In genomic region chr2:146239392-146240135, GRCh38 we compare ENCODE assay signal across 16 cellular contexts.
A peak's percentile ranks its signal among the peaks of the same experiment; 100 is the strongest.
DNase-seq lines count a peak whose midpoint lies in the region; ATAC-seq and TF ChIP-seq lines count a peak whose summit lies in the region.
"Had no signal": no experiment of that assay in that cellular context is flagged by ENCODE, and none has a peak within 500 bp of the region (broad histone marks: within the 10 kb centered on the region; RNA-seq: fewer than 3 reads in every experiment).

No MANE protein-coding gene starts in this region.

- H3K4ac ChIP-seq in mesendoderm (ENCODE audit: low read depth, low read length), result no peak overlapping the region

- H3K4me1 ChIP-seq in mesendoderm (ENCODE audit: control insufficient read depth, low read depth, low read length), result no peaks in the 10 kb centered on the region

- no peaks in the 10 kb centered on the region for H3K4me1 Mint-ChIP-seq in T-helper 17 cell
- H3K4me1 Mint-ChIP-seq: activated naive CD4-positive, alpha-beta T cell treated with anti-CD3 and anti-CD28 coated beads, Interleukin-2, amount 10 ng/mL, durations not matched to agents 7 days and 5 days had no signal

- no CpG with 5 or more reads among the region's 2 CpGs for WGBS in mesendoderm (ENCODE audit: extremely low coverage, insufficient coverage, low lambda C conversion rate)

- no peaks in the 10 kb centered on the region for H3K36me3 ChIP-seq in mesendoderm (ENCODE audit: control insufficient read depth, insufficient read depth, low read length)
- H3K36me3 ChIP-seq: neutrophil had no signal

- H3K23ac ChIP-seq in mesendoderm (ENCODE audit: low read length), result no peak overlapping the region

- ATAC-seq in T-helper 17 cell, result no peak

- no peak overlapping the region for H3K56ac ChIP-seq in mesendoderm (ENCODE audit: low read length)

- H3K9ac ChIP-seq in mesendoderm (ENCODE audit: low read length), result no peak overlapping the region

- no peak for TF ChIP-seq CTCF in AG04449 (IDR thresholded peaks at IDR 0.05; ENCODE audit: insufficient read depth, low read length, missing control alignments)
- no peak for TF ChIP-seq CTCF in cardiac fibroblast (IDR thresholded peaks at IDR 0.05; ENCODE audit: low read depth, low read length)

- H4K5ac ChIP-seq in mesendoderm (ENCODE audit: low read length), result no peak overlapping the region

- no peak overlapping the region for H3K18ac ChIP-seq in mesendoderm (ENCODE audit: low read length)

- no peaks in the 10 kb centered on the region for H3K27me3 ChIP-seq in mesendoderm (ENCODE audit: insufficient read depth, low read length, poor library complexity)
- H3K27me3 ChIP-seq: neutrophil had no signal

- H2AK5ac ChIP-seq in mesendoderm (ENCODE audit: low read length), result no peak overlapping the region

- H3K4me3 ChIP-seq in AG04449 (ENCODE audit: low read depth, low read length) (no peak overlapping the region), cardiac fibroblast (replicated peaks in 1 of 2; ENCODE audit: low read depth in 2 of 2, low read length in 2 of 2) (no peak overlapping the region), mesendoderm (ENCODE audit: low read length) (no peak overlapping the region)
- H3K4me3 ChIP-seq: PC-9 had no signal

- POLR2A ChIA-PET in AG04449 (lab: Yijun Ruan, JAX) (no interaction called here), HEK293T (lab: Yijun Ruan, JAX) (no interaction called here)

- H3K79me1 ChIP-seq in mesendoderm (ENCODE audit: low read length), result no peaks in the 10 kb centered on the region

- DNase-seq in AG04449 (ENCODE audit: low read depth, low spot score) (peak; percentile 91), HEK293T (ENCODE audit: extremely low spot score) (no peak), cardiac fibroblast (ENCODE audit: low read depth in 2 of 2) (peak; percentile 35 to 91), mesendoderm (peak; percentile 1), GF-D8 (lab: John Stamatoyannopoulos, UW) (no peak), T-helper 17 cell (no peak), HK-2 (ENCODE audit: unreplicated experiment) (no peak), RKO (ENCODE audit: low spot score) (no peak)
- DNase-seq: activated CD4-positive, CD25-positive, alpha-beta regulatory T cell; activated naive CD4-positive, alpha-beta T cell treated with anti-CD3 and anti-CD28 coated beads, Interleukin-2, amount 10 ng/mL, durations not matched to agents 7 days and 5 days; DMS 273 treated with DMSO at 0.1 percent for 48 hours; H9; NCI-H2029; NCI-H526; PC-9 had no signal

- H3K27ac ChIP-seq in mesendoderm (ENCODE audit: low read depth, low read length), result no peak overlapping the region
- H3K27ac ChIP-seq: neutrophil, PC-9 had no signal

- H3K4me3 Mint-ChIP-seq in T-helper 17 cell, result no peak overlapping the region
- H3K4me3 Mint-ChIP-seq: activated naive CD4-positive, alpha-beta T cell treated with anti-CD3 and anti-CD28 coated beads, Interleukin-2, amount 10 ng/mL, durations not matched to agents 7 days and 5 days; H9 had no signal

- H2BK5ac ChIP-seq in mesendoderm (ENCODE audit: low read length), result no peak overlapping the region

- H3K79me2 ChIP-seq in mesendoderm (ENCODE audit: control insufficient read depth, insufficient read depth, low read length), result no peaks in the 10 kb centered on the region

- H3K27me3 Mint-ChIP-seq in T-helper 17 cell, result no peaks in the 10 kb centered on the region
- H3K27me3 Mint-ChIP-seq: activated naive CD4-positive, alpha-beta T cell treated with anti-CD3 and anti-CD28 coated beads, Interleukin-2, amount 10 ng/mL, durations not matched to agents 7 days and 5 days had no signal

- H4K8ac ChIP-seq in mesendoderm (ENCODE audit: low read depth, low read length), result no peak overlapping the region

- H2BK15ac ChIP-seq in mesendoderm (replicated peaks; ENCODE audit: low read depth), result no peak overlapping the region

- H2BK120ac ChIP-seq in mesendoderm (ENCODE audit: low read depth, low read length), result no peak overlapping the region

- no peak overlapping the region for H3K4me2 ChIP-seq in mesendoderm (ENCODE audit: low read length)
- H3K4me2 ChIP-seq: PC-9 had no signal

- no peaks in the 10 kb centered on the region for H3K36me3 Mint-ChIP-seq in T-helper 17 cell (ENCODE audit: low read depth)
- H3K36me3 Mint-ChIP-seq: activated naive CD4-positive, alpha-beta T cell treated with anti-CD3 and anti-CD28 coated beads, Interleukin-2, amount 10 ng/mL, durations not matched to agents 7 days and 5 days had no signal

- H3K9me3 ChIP-seq in T-helper 17 cell (ENCODE audit: control insufficient read depth, low read length, poor library complexity, severe bottlenecking), result no peaks in the 10 kb centered on the region
- H3K9me3 ChIP-seq: neutrophil had no signal

- CTCF ChIA-PET in AG04449 (lab: Yijun Ruan, JAX) (no interaction called here), HEK293T (lab: Yijun Ruan, JAX) (no interaction called here)

- no peak overlapping the region for H3K27ac Mint-ChIP-seq in T-helper 17 cell
- H3K27ac Mint-ChIP-seq: activated naive CD4-positive, alpha-beta T cell treated with anti-CD3 and anti-CD28 coated beads, Interleukin-2, amount 10 ng/mL, durations not matched to agents 7 days and 5 days; H9 had no signal

TF ChIP-seq in HEK293T, 16 proteins besides CTCF, POLR2A, EP300 and RAD21:
- TF ChIP-seq LEF1 (IDR thresholded peaks at IDR 0.05; ENCODE audit: borderline replicate concordance) (no peak), PKNOX1 (IDR thresholded peaks at IDR 0.05) (peak; percentile 45; the same call in 1 of the 2 replicates)

Comparison
In these comparisons a context has a peak if more than half of its experiments do, and no peak if none do; other contexts are left out.
1. DNase-seq: peak in AG04449 (single experiment), cardiac fibroblast (2 of 2) and mesendoderm (single experiment); none in HEK293T (single experiment), GF-D8 (single experiment), T-helper 17 cell (0 of 3), HK-2 (single experiment) and RKO (single experiment).